In the genomic region with DNA sequence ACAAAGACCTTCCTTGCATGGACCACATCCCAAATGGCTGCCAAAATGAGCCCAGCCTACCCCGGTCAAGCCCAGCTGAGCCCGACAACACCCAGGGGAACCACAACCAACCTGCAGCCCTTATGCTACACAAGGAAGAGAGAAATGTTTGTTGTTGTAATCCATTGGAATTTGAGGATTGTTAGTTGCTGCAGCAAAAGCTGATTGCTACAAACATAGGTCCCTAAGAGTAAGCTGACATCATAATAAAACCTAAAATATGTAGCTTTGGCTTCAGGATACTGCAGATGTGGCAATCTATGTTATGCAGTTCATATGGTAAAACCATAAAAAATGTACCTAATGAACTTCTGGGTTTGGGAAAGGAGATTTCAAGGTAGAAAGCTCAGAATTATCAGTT, we compare ENCODE assay signal across 21 cellular contexts.
DNase-seq lines count a peak whose midpoint lies in the region; ATAC-seq and TF ChIP-seq lines count a peak whose summit lies in the region.
"Had no signal": no experiment of that assay in that cellular context is flagged by ENCODE, and none has a peak within 500 bp of the region (broad histone marks: within the 10 kb centered on the region; RNA-seq: fewer than 3 reads in every experiment).

No MANE protein-coding gene starts in this region.

- no peak for TF ChIP-seq CTCF in choroid plexus epithelial cell (conservative IDR thresholded peaks at IDR 0.05; ENCODE audit: low read depth, low read length)

- H3K4me3 ChIP-seq in choroid plexus epithelial cell (ENCODE audit: low read depth, low read length), result no peak overlapping the region
- H3K4me3 ChIP-seq: Peyer's patch, SJCRH30 had no signal

- no peak for ATAC-seq in HG03175 (IDR thresholded peaks at IDR 0.05; ENCODE audit: unreplicated experiment)
- ATAC-seq: CD8-positive, alpha-beta T cell had no signal

- DNase-seq in HCEC 1CT (peak; percentile 50), choroid plexus epithelial cell (ENCODE audit: low read depth) (peak; percentile 11), fibroblast of peridontal ligament (ENCODE audit: extremely low read depth) (peak; percentile 73), COLO668 (lab: John Stamatoyannopoulos, UW; ENCODE audit: unreplicated experiment) (no peak), NCI-H2196 treated with DMSO at 0.1 percent for 48 hours (lab: John Stamatoyannopoulos, UW; ENCODE audit: unreplicated experiment) (no peak)
- DNase-seq in activated CD4-positive, alpha-beta T cell treated with anti-CD3 and anti-CD28 coated beads for 4 hours, result no peak
- DNase-seq: AML-193; C1 segment of cervical spinal cord; CD8-positive, alpha-beta T cell; DMS53; GDM1; KG1; NCI-H1092 treated with DMSO at 0.1 percent for 48 hours; NCI-H1436 treated with DMSO at 0.1 percent for 48 hours; NCI-H1930; NCI-H2227 treated with DMSO at 0.1 percent for 48 hours; NCI-H510A; NCI-H774; Peyer's patch; SJCRH30 had no signal

Comparison
In these comparisons a context has a peak if more than half of its experiments do, and no peak if none do; other contexts are left out.
1. DNase-seq: peak in HCEC 1CT (single experiment), choroid plexus epithelial cell (single experiment) and fibroblast of peridontal ligament (single experiment); none in COLO668 (single experiment), activated CD4-positive, alpha-beta T cell treated with anti-CD3 and anti-CD28 coated beads for 4 hours (0 of 2) and NCI-H2196 treated with DMSO at 0.1 percent for 48 hours (single experiment).